ENCODE assay signal across 23 cellular contexts in genomic region chr7:45677311-45677900, GRCh38.
DNase-seq lines count a peak whose midpoint lies in the region; ATAC-seq and TF ChIP-seq lines count a peak whose summit lies in the region.
"Had no signal": no experiment of that assay in that cellular context is flagged by ENCODE, and none has a peak within 500 bp of the region (broad histone marks: within the 10 kb centered on the region; RNA-seq: fewer than 3 reads in every experiment).

No MANE protein-coding gene starts in this region.

- H3K36me3 ChIP-seq in spleen: no peaks in the 10 kb centered on the region
- H3K36me3 ChIP-seq: HAP-1 had no signal

- TF ChIP-seq POLR2A in spleen (IDR thresholded peaks at IDR 0.05): no peak

- TF ChIP-seq CTCF in epithelial cell of esophagus (IDR thresholded peaks at IDR 0.05; ENCODE audit: insufficient read depth, low read depth, low read length, missing control alignments) (no peak), spleen (IDR thresholded peaks at IDR 0.05 in 8 of 11, conservative IDR thresholded peaks at IDR 0.05 in 3 of 11) (no peak)

- H3K4me3 ChIP-seq in epithelial cell of esophagus (ENCODE audit: low read length): no peak overlapping the region
- H3K4me3 ChIP-seq in spleen: no peak overlapping the region
- H3K4me3 ChIP-seq: HAP-1, PC-9 had no signal

- peaks cover 0 to 6% (median 0%) of the 10 kb centered on the region in 7 donors for H3K27me3 ChIP-seq in spleen (replicated peaks in 1 of 7)

- ATAC-seq in HG02938 (IDR thresholded peaks at IDR 0.05; ENCODE audit: unreplicated experiment): no peak
- ATAC-seq in GM21447 (IDR thresholded peaks at IDR 0.05; ENCODE audit: unreplicated experiment): no peak
- ATAC-seq: CD8-positive, alpha-beta T cell; Right ventricle myocardium inferior had no signal

- H3K9me3 ChIP-seq in spleen: peaks cover 0 to 10% (median 0%) of the 10 kb centered on the region in 8 donors
- H3K9me3 ChIP-seq: Caco-2, HAP-1 had no signal

- H3K4me1 ChIP-seq in spleen: no peaks in the 10 kb centered on the region
- H3K4me1 ChIP-seq: Caco-2, HAP-1 had no signal

- WGBS in spleen, 5 donors: 74 to 88% (median 84%) methylated on average over 9 of the region's 9 CpGs

- intact Hi-C loops in spleen (cut with DNase I; ENCODE audit: low total_unique reads): no loop called here

- DNase-seq in HT1080 (ENCODE audit: low read depth): peak; percentile 8
- DNase-seq in M059J (ENCODE audit: low read depth): peak; percentile 19
- peak; percentile 12 for DNase-seq in epithelial cell of esophagus (ENCODE audit: low read depth)
- peak; percentile 35 for DNase-seq in spleen
- no peak for DNase-seq in activated naive CD4-positive, alpha-beta T cell (lab: John Stamatoyannopoulos, UW)
- DNase-seq: Caco-2; GOT3; HFFc6; MV-4-11; NCI-H1105 treated with DMSO at 0.1 percent for 48 hours; NCI-H146; NCI-H2029 treated with DMSO at 0.1 percent for 48 hours; NCI-H446 treated with DMSO at 0.1 percent for 48 hours; NCI-H526; NCI-H82; NK-92 treated with Interleukin-12 subunit alpha and Interleukin-12 subunit beta, amount 100 ng/mL, for 24 hours; PC-9 had no signal

- H3K27ac ChIP-seq in spleen: no peak overlapping the region
- H3K27ac ChIP-seq: C4-2B, PC-9 had no signal

Comparison
In these comparisons a context has a peak if more than half of its experiments do, and no peak if none do; other contexts are left out.
1. DNase-seq: peak in HT1080 (single experiment), M059J (single experiment), epithelial cell of esophagus (single experiment) and spleen (single experiment); none in activated naive CD4-positive, alpha-beta T cell (0 of 4).